Comparison of ENCODE assay signal across 26 cellular contexts in the genomic region with DNA sequence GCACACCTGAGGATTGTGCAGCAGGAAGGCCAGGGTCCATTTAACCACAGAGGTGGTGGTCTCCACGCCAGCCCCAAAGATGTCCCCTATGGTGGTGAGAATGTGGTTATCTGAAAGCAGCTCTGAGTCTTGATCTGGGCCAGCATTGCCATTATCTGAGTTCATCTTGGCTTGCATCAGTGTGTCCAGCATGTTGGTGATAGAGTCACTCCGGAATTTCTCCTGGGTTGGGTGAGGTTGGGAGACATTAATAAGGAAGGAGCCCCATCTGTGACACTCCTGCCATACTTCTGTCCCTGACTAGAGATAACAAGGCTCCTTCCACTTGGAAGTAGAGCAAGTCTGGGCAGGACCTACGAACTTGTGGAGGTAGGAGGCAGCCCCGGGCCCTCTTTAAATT. TPM values are rescaled to one million over a fixed set of nuclear protein-coding genes. Genes with fewer than 3 reads are reported as not detected.
"Had no signal": no experiment of that assay in that cellular context is flagged by ENCODE, and none has a peak within 500 bp of the region (broad histone marks: within the 10 kb centered on the region; RNA-seq: fewer than 3 reads in every experiment).

No MANE protein-coding gene starts in this region.

- ATAC-seq: activated naive CD4-positive, alpha-beta T cell treated with anti-CD3 and anti-CD28 coated beads, Interleukin-2, amount 50 U/mL, for 72 hours; left lung had no signal

- H3K4me3 Mint-ChIP-seq: activated T-helper 1 cell treated with anti-CD3 and anti-CD28 coated beads, Interleukin-12 subunit alpha, Interleukin-12 subunit beta, Interleukin-2, Interleukin-4 antibody, amounts not matched to agents 30 ng/mL and 10 ng/mL and 1 ng/mL, durations not matched to agents 14 hours and 24 hours and 36 hours; mesothelial cell of epicardium; nephron; T-helper 1 cell treated with Interleukin-12 subunit alpha and Interleukin-12 subunit beta and Interleukin-4 antibody, amounts not matched to agents 30 μg/mL and 1 μg/mL, for 36 hours had no signal

- H3K27ac ChIP-seq: cardiac muscle cell, esophagus squamous epithelium, left lung, WERI-Rb-1 had no signal

- DNase-seq: activated CD4-positive, alpha-beta T cell treated with anti-CD3 and anti-CD28 coated beads for 1 hour; activated CD4-positive, alpha-beta T cell treated with anti-CD3 and anti-CD28 coated beads, Interleukin-2, amount 50 U/mL, for 4 hours; activated gamma-delta T cell treated with Interleukin-2 at 50 U/mL for 16 hours; amniotic stem cell; dermis blood vessel endothelial cell; effector memory CD4-positive, alpha-beta T cell; esophagus squamous epithelium; hippocampal formation; kidney; left lung; nucleus accumbens; posterior cingulate gyrus; retina; stimulated activated naive CD4-positive, alpha-beta T cell; WERI-Rb-1 had no signal

- H3K4me3 ChIP-seq: cardiac muscle cell, esophagus squamous epithelium, left lung had no signal

- H3K27me3 ChIP-seq: cardiac muscle cell, left lung had no signal

- H3K36me3 ChIP-seq: cardiac muscle cell, esophagus squamous epithelium, left lung, WERI-Rb-1 had no signal

- H3K27ac Mint-ChIP-seq: activated naive CD4-positive, alpha-beta T cell treated with anti-CD3 and anti-CD28 coated beads, Interleukin-2, amount 50 U/mL, for 72 hours; activated T-helper 1 cell treated with anti-CD3 and anti-CD28 coated beads, Interleukin-12 subunit alpha, Interleukin-12 subunit beta, Interleukin-2, Interleukin-4 antibody, amounts not matched to agents 30 ng/mL and 10 ng/mL and 1 ng/mL, durations not matched to agents 14 hours and 24 hours and 36 hours; mesothelial cell of epicardium; nephron; T-helper 1 cell treated with Interleukin-12 subunit alpha and Interleukin-12 subunit beta and Interleukin-4 antibody, amounts not matched to agents 30 μg/mL and 1 μg/mL, for 36 hours had no signal

- FAIRE-seq: endothelial cell of umbilical vein, kidney had no signal

RNA-seq across cellular contexts. Expression of gene CYP17A1, which starts 4.2 kb away (rescaled TPM):
- total RNA-seq: activated naive CD4-positive, alpha-beta T cell treated with anti-CD3 and anti-CD28 coated beads, Interleukin-2, amount 50 U/mL, for 72 hours; activated T-helper 1 cell treated with anti-CD3 and anti-CD28 coated beads, Interleukin-12 subunit alpha, Interleukin-12 subunit beta, Interleukin-2, Interleukin-4 antibody, amounts not matched to agents 30 ng/mL and 10 ng/mL and 1 ng/mL, durations not matched to agents 14 hours and 24 hours and 36 hours; cardiac muscle cell; chondrocyte; dermis blood vessel endothelial cell; endothelial cell of umbilical vein; esophagus squamous epithelium; glomerular endothelial cell; lung microvascular endothelial cell; urinary bladder had no signal
- polyA plus RNA-seq: cardiac muscle cell, endothelial cell of umbilical vein, urinary bladder had no signal

RNA-seq across cellular contexts. Expression of gene AS3MT, which starts 36.3 kb away (rescaled TPM):
- total RNA-seq: activated naive CD4-positive, alpha-beta T cell treated with anti-CD3 and anti-CD28 coated beads, Interleukin-2, amount 50 U/mL, for 72 hours; endothelial cell of umbilical vein had no signal
